ENCODE assay signal across 10 cellular contexts in the genomic region with DNA sequence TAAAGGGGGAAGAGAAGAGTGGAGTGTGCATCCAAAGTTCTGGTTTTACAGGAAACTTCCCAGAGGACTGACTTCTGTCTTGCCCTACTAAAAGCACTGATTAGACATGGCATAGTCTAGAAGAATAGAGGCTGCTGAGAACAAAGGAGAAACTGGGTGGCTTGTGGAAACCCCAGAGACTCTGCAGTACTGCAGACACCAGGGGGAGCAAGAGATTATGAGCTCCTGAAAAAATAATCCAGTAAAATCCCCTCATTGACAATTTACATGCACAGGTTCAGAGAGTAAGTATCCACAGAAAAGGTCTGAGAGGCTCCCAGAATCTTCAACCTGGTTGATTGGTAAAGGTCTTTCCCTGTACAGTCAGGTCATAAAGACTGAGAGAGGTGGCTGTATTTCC. TPM values are rescaled to one million over a fixed set of nuclear protein-coding genes. Genes with fewer than 3 reads are reported as not detected.
DNase-seq lines count a peak whose midpoint lies in the region; ATAC-seq, FAIRE-seq and TF ChIP-seq lines count a peak whose summit lies in the region.
"Had no signal": no experiment of that assay in that cellular context is flagged by ENCODE, and none has a peak within 500 bp of the region (broad histone marks: within the 10 kb centered on the region; RNA-seq: fewer than 3 reads in every experiment).

No MANE protein-coding gene starts in this region.

- no peak overlapping the region for H2BK5ac ChIP-seq in H1 (ENCODE audit: low read depth, low read length)

- no peak overlapping the region for H3K56ac ChIP-seq in H1 (replicated peaks; ENCODE audit: insufficient read length, low read depth, low read length)

- no peak overlapping the region for H3K9ac ChIP-seq in H1 (replicated peaks in 1 of 4; ENCODE audit: extremely low read depth in 1 of 4, low read depth in 3 of 4, low read length in 3 of 4)

- no peaks in the 10 kb centered on the region for H4K20me1 ChIP-seq in H1 (replicated peaks in 1 of 2; ENCODE audit: control insufficient read depth in 1 of 2, insufficient read depth in 2 of 2, low read length in 2 of 2)

- no peak overlapping the region for H3K14ac ChIP-seq in H1 (ENCODE audit: insufficient read length)

- DNase-seq in NCI-H2171 treated with DMSO at 0.1 percent for 48 hours (lab: John Stamatoyannopoulos, UW) (peak; percentile 73), NCI-H2171 (lab: John Stamatoyannopoulos, UW) (no peak), NB4 (ENCODE audit: low read depth) (peak; percentile 5), H1 (ENCODE audit: low read depth in 1 of 2, low spot score in 2 of 2) (peak in 1 of 2 experiments; percentile 47), retinal pigment epithelial cell (ENCODE audit: low read depth) (peak; percentile 1), GM03348 (ENCODE audit: low spot score) (no peak)
- no peak for DNase-seq in stimulated activated naive CD8-positive, alpha-beta T cell treated with anti-CD3 and anti-CD28 coated beads, Interleukin-15, Interleukin-2, amounts not matched to agents 100 U/mL and 50 U/mL, for 24 hours
- no peak for DNase-seq in activated naive CD4-positive, alpha-beta T cell treated with anti-CD3 and anti-CD28 coated beads, Interleukin-2, amount 10 ng/mL, durations not matched to agents 7 days and 5 days
- DNase-seq: activated CD4-positive, CD25-positive, alpha-beta regulatory T cell had no signal

- FAIRE-seq in H1 (lab: Jason Lieb, UNC) = no peak

- H3K36me3 ChIP-seq in H1 (ENCODE audit: control insufficient read depth in 2 of 4, insufficient read depth in 4 of 4, low read length in 3 of 4) = no peaks in the 10 kb centered on the region

- no peaks in the 10 kb centered on the region for H3K4me1 Mint-ChIP-seq in activated naive CD4-positive, alpha-beta T cell treated with anti-CD3 and anti-CD28 coated beads, Interleukin-2, amount 10 ng/mL, durations not matched to agents 7 days and 5 days
- H3K4me1 Mint-ChIP-seq: memory B cell had no signal

- no peaks in the 10 kb centered on the region for H3K27me3 Mint-ChIP-seq in activated naive CD4-positive, alpha-beta T cell treated with anti-CD3 and anti-CD28 coated beads, Interleukin-2, amount 10 ng/mL, durations not matched to agents 7 days and 5 days
- H3K27me3 Mint-ChIP-seq: memory B cell had no signal

- no peak overlapping the region for H2AK5ac ChIP-seq in H1 (ENCODE audit: low read depth, low read length)

- no peak overlapping the region for H4K91ac ChIP-seq in H1 (replicated peaks; ENCODE audit: insufficient read length, low read length)

- no peak overlapping the region for H2BK120ac ChIP-seq in H1 (replicated peaks; ENCODE audit: low read depth, low read length)

- no peak overlapping the region for H3K27ac Mint-ChIP-seq in activated naive CD4-positive, alpha-beta T cell treated with anti-CD3 and anti-CD28 coated beads, Interleukin-2, amount 10 ng/mL, durations not matched to agents 7 days and 5 days
- H3K27ac Mint-ChIP-seq: memory B cell had no signal

- peaks cover 4 to 6% of the 10 kb centered on the region in 2 experiments; a peak in 3 of 4 replicates for H3K9me3 ChIP-seq in H1 (ENCODE audit: insufficient read depth in 2 of 2, low read depth in 1 of 2, low read length in 1 of 2)

- no peak overlapping the region for H2BK20ac ChIP-seq in H1 (ENCODE audit: low read length)

- POLR2A ChIA-PET in H1 (lab: Charles Lee; ENCODE audit: partially characterized antibody) = interaction anchor here (1.4 kb wide), 1 partner anchor 203 kb away, joined by 3 read pairs; no protein-coding TSS in a partner anchor

- no peak overlapping the region for H4K8ac ChIP-seq in H1 (ENCODE audit: extremely low read depth, insufficient read depth, low read length)

- no peaks in the 10 kb centered on the region for H3K27me3 ChIP-seq in H1 (replicated peaks in 1 of 4; ENCODE audit: control insufficient read depth in 3 of 4, extremely low read depth in 1 of 4, insufficient read depth in 3 of 4, low read length in 3 of 4)

- no peak overlapping the region for H2BK12ac ChIP-seq in H1 (ENCODE audit: low read depth, low read length)

- H3K23me2 ChIP-seq in H1 (ENCODE audit: low read depth, low read length) = no peaks in the 10 kb centered on the region

- no peaks in the 10 kb centered on the region for H3K4me1 ChIP-seq in H1 (replicated peaks in 1 of 4; ENCODE audit: control insufficient read depth in 3 of 4, insufficient read depth in 4 of 4, low read length in 3 of 4)

- H3K27ac ChIP-seq in H1 (ENCODE audit: low read depth, low read length) = no peak overlapping the region

- TF ChIP-seq POLR2A in NB4 (IDR thresholded peaks at IDR 0.05; ENCODE audit: extremely low read depth, insufficient read length) = no peak
- no peak for TF ChIP-seq POLR2A in H1 (IDR thresholded peaks at IDR 0.05; ENCODE audit: control extremely low read depth in 1 of 2, low read depth in 2 of 2, low read length in 2 of 2)

- H3K23ac ChIP-seq in H1 (ENCODE audit: insufficient read length) = no peak overlapping the region

- no peak overlapping the region for H3K4me3 Mint-ChIP-seq in activated naive CD4-positive, alpha-beta T cell treated with anti-CD3 and anti-CD28 coated beads, Interleukin-2, amount 10 ng/mL, durations not matched to agents 7 days and 5 days
- H3K4me3 Mint-ChIP-seq: memory B cell had no signal

- no peaks in the 10 kb centered on the region for H3K79me1 ChIP-seq in H1 (ENCODE audit: low read depth, low read length)

- no peak overlapping the region for H3K18ac ChIP-seq in H1 (ENCODE audit: extremely low read depth, low read length)

- H2BK15ac ChIP-seq in H1 (ENCODE audit: low read length) = no peak overlapping the region

- CTCF ChIA-PET in H1 (lab: Charles Lee; ENCODE audit: partially characterized antibody) = interaction anchor here (0.7 to 3.7 kb wide), 24 partner anchors 9 to 769 kb away, joined by 3 to 17 read pairs (median 4); no protein-coding TSS in a partner anchor
- CTCF ChIA-PET in activated naive CD4-positive, alpha-beta T cell treated with anti-CD3 and anti-CD28 coated beads, Interleukin-2, amount 10 ng/mL, durations not matched to agents 7 days and 5 days (lab: Charles Lee) = no interaction called here

- no peaks in the 10 kb centered on the region for H3K9me3 Mint-ChIP-seq in activated naive CD4-positive, alpha-beta T cell treated with anti-CD3 and anti-CD28 coated beads, Interleukin-2, amount 10 ng/mL, durations not matched to agents 7 days and 5 days
- H3K9me3 Mint-ChIP-seq: memory B cell had no signal

- peak overlapping the region; percentile 97 for H2AFZ ChIP-seq in H1 (ENCODE audit: low read length)

- H3K36me3 Mint-ChIP-seq in activated naive CD4-positive, alpha-beta T cell treated with anti-CD3 and anti-CD28 coated beads, Interleukin-2, amount 10 ng/mL, durations not matched to agents 7 days and 5 days = no peaks in the 10 kb centered on the region
- H3K36me3 Mint-ChIP-seq: memory B cell had no signal

- no peak overlapping the region for H4K5ac ChIP-seq in H1 (ENCODE audit: insufficient read length, low read depth, low read length)

- TF ChIP-seq CTCF in NB4 (IDR thresholded peaks at IDR 0.05; ENCODE audit: low read depth, low read length) (peak; percentile 27), H1 (IDR thresholded peaks at IDR 0.05; ENCODE audit: control extremely low read depth in 1 of 3, insufficient read depth in 1 of 3, low read depth in 1 of 3, low read length in 3 of 3) (peak; percentile 19 to 64 (median 63)), retinal pigment epithelial cell (conservative IDR thresholded peaks at IDR 0.05; ENCODE audit: low read depth, low read length) (peak; percentile 77)

- H3K79me2 ChIP-seq in H1 (ENCODE audit: control insufficient read depth in 1 of 2, insufficient read depth in 2 of 2, low read length in 2 of 2) = no peaks in the 10 kb centered on the region

- no peak for ATAC-seq in stimulated activated naive CD8-positive, alpha-beta T cell treated with anti-CD3 and anti-CD28 coated beads, Interleukin-15, Interleukin-2, amounts not matched to agents 100 U/mL and 50 U/mL, for 24 hours

- H3K4ac ChIP-seq in H1 (replicated peaks; ENCODE audit: insufficient read length, low read depth, low read length) = no peak overlapping the region

- TF ChIP-seq EP300 in H1 (IDR thresholded peaks at IDR 0.05; ENCODE audit: borderline replicate concordance in 1 of 2, low read depth in 2 of 2, low read length in 2 of 2) = no peak

- H3K4me3 ChIP-seq in NB4 (ENCODE audit: low read depth, low read length) (no peak overlapping the region), H1 (ENCODE audit: extremely low read depth in 1 of 4, insufficient read depth in 2 of 4, low read depth in 3 of 4, low read length in 4 of 4) (no peak overlapping the region), retinal pigment epithelial cell (ENCODE audit: low read length) (no peak overlapping the region)

- peak; percentile 69 to 72 for TF ChIP-seq RAD21 in H1 (IDR thresholded peaks at IDR 0.05 in 1 of 2, conservative IDR thresholded peaks at IDR 0.05 in 1 of 2; ENCODE audit: low read depth in 2 of 2, low read length in 2 of 2)

- no peak overlapping the region for H3K4me2 ChIP-seq in H1 (ENCODE audit: insufficient read depth in 1 of 2, low read depth in 2 of 2, low read length in 2 of 2)

TF ChIP-seq in H1, 55 proteins besides CTCF, POLR2A, EP300 and RAD21:
- TF ChIP-seq EGR1 (IDR thresholded peaks at IDR 0.05; ENCODE audit: borderline replicate concordance, low read depth, low read length) (no peak), CBX8 (IDR thresholded peaks at IDR 0.05; ENCODE audit: borderline replicate concordance, low read depth, low read length) (no peak), TBP (IDR thresholded peaks at IDR 0.05; ENCODE audit: low read depth, low read length) (no peak)

RNA-seq across cellular contexts. Expression of a gene that starts 48.7 kb away (rescaled TPM):
- 0.67 and 0.73 TPM in 2 replicates for total RNA-seq in H1 (2021; fragmentation: NEBNext Ultra II Directional; extraction: Animal tissue kit (Norgen Biotek cat#: 25700))
- 0.20 and 0.30 TPM in 2 replicates for polyA plus RNA-seq in H1 (2011; rRNA removed)
- polyA plus RNA-seq in H1 (2011; cell fraction: cytosol; rRNA removed) = 0.31 TPM
- 0.30 TPM for polyA plus RNA-seq in H1 (2011; cell fraction: nucleus; rRNA removed)
- polyA plus RNA-seq in H1 (2012, experiment 1 of 2) = 0.24 to 1.1 TPM (median 0.73 TPM) in 4 replicates
- 0.21 TPM for polyA plus RNA-seq in H1 (2012, experiment 2 of 2)
- 0.67 TPM for polyA plus RNA-seq in H1 (2013, experiment 1 of 2)
- polyA plus RNA-seq in H1 (2013, experiment 2 of 2) = 0.52 TPM
- 0.95 and 1.3 TPM in 2 replicates for polyA minus RNA-seq in H1 (2011; rRNA and poly(A)+ RNA removed)
- 0.88 TPM for polyA minus RNA-seq in H1 (2011; cell fraction: cytosol; rRNA and poly(A)+ RNA removed)
- 2.1 TPM for polyA minus RNA-seq in H1 (2011; cell fraction: nucleus; rRNA and poly(A)+ RNA removed)

Comparison
In these comparisons a context has a peak if more than half of its experiments do, and no peak if none do; other contexts are left out.
1. DNase-seq: peak in NCI-H2171 treated with DMSO at 0.1 percent for 48 hours (single experiment), NB4 (single experiment) and retinal pigment epithelial cell (single experiment); none in NCI-H2171 (single experiment), stimulated activated naive CD8-positive, alpha-beta T cell treated with anti-CD3 and anti-CD28 coated beads, Interleukin-15, Interleukin-2, amounts not matched to agents 100 U/mL and 50 U/mL, for 24 hours (single experiment), GM03348 (single experiment) and activated naive CD4-positive, alpha-beta T cell treated with anti-CD3 and anti-CD28 coated beads, Interleukin-2, amount 10 ng/mL, durations not matched to agents 7 days and 5 days (single experiment).
2. CTCF ChIP-seq: peak in every context shown above with its lines; median percentile 77 in retinal pigment epithelial cell; 63 in H1; 27 in NB4.